ENCODE assay signal across 9 cellular contexts in the genomic region with DNA sequence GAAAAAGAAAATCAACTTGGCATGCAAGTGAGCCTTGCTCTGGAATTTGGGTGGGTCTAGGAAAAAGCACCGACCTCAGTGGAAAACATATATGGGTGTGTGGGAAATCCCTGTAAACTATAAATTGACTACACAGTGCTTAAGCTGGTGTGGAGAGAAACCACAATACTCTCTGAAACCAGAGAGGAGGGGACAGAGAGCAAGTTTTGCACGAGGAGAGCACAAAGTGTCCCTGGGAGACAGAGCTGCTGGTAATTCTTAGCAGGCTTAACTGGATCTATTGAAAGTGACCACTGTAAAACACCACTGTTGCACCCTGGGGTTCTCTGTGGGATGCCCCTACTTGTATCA. TPM values are rescaled to one million over a fixed set of nuclear protein-coding genes. Genes with fewer than 3 reads are reported as not detected.
DNase-seq lines count a peak whose midpoint lies in the region; ATAC-seq, FAIRE-seq and TF ChIP-seq lines count a peak whose summit lies in the region.
"Had no signal": no experiment of that assay in that cellular context is flagged by ENCODE, and none has a peak within 500 bp of the region (broad histone marks: within the 10 kb centered on the region; RNA-seq: fewer than 3 reads in every experiment).

No MANE protein-coding gene starts in this region.

- H3K27ac ChIP-seq in tibial artery = no peak overlapping the region

- H3K4me3 ChIP-seq in epithelial cell of proximal tubule (ENCODE audit: low read depth, low read length) (peak overlapping the region; percentile 60), tibial artery (no peak overlapping the region)

- H3K36me3 ChIP-seq in tibial artery = no peaks in the 10 kb centered on the region

- TF ChIP-seq POLR2A in GM12891 (IDR thresholded peaks at IDR 0.05; ENCODE audit: low read depth, low read length) = no peak

- H3K9me3 ChIP-seq in tibial artery = no peaks in the 10 kb centered on the region

- ATAC-seq in GM19463 (IDR thresholded peaks at IDR 0.05; ENCODE audit: unreplicated experiment) = peak; percentile 84
- ATAC-seq in HG03060 (IDR thresholded peaks at IDR 0.05; ENCODE audit: low read depth, unreplicated experiment) = peak; percentile 44

- no peak for DNase-seq in GM12891 (ENCODE audit: insufficient read length, low spot score)
- DNase-seq in epithelial cell of proximal tubule (ENCODE audit: low read depth) = no peak
- no peak for DNase-seq in epidermal melanocyte (ENCODE audit: insufficient read length, low spot score)
- DNase-seq in SK-N-DZ (ENCODE audit: low spot score) = no peak
- no peak for DNase-seq in tibial artery
- DNase-seq in HCEC 1CT = no peak

- TF ChIP-seq CTCF in epithelial cell of proximal tubule (conservative IDR thresholded peaks at IDR 0.05; ENCODE audit: low read depth, low read length) (no peak), tibial artery (IDR thresholded peaks at IDR 0.05) (no peak)

- no peaks in the 10 kb centered on the region for H3K27me3 ChIP-seq in tibial artery

- peak; percentile 23 for FAIRE-seq in GM12891 (lab: Jason Lieb, UNC)

- intact Hi-C loops in tibial artery (cut with DNase I; ENCODE audit: low total_unique reads) = no loop called here

- H3K4me1 ChIP-seq in tibial artery = peaks cover 0 to 29% (median 5%) of the 10 kb centered on the region in 4 donors

TF ChIP-seq in GM12891, 5 proteins besides CTCF, POLR2A, EP300 and RAD21:
- TF ChIP-seq TAF1 (IDR thresholded peaks at IDR 0.05; ENCODE audit: low read depth, low read length) = no peak
- TF ChIP-seq POU2F2 (IDR thresholded peaks at IDR 0.05; ENCODE audit: low read depth, low read length) = peak; percentile 23; the same call in 1 of the 2 replicates

RNA-seq across cellular contexts. Expression of a gene that starts 12.8 kb away (rescaled TPM):
- 0.12 TPM for polyA plus RNA-seq in GM12891 (2012; ENCODE audit: low read depth, missing spikeins)
- total RNA-seq in epithelial cell of proximal tubule = 38.9 and 40.8 TPM in 2 replicates
- polyA plus RNA-seq in SK-N-DZ (2014; cell fraction: cytosol; rRNA removed) = 0.24 and 0.31 TPM in 2 replicates
- polyA plus RNA-seq in SK-N-DZ (2014; cell fraction: nucleus; rRNA removed) = 0.22 and 1.7 TPM in 2 replicates
- total RNA-seq: cerebellum had no signal
